21 cellular contexts compared by ENCODE assay signal in the genomic region with DNA sequence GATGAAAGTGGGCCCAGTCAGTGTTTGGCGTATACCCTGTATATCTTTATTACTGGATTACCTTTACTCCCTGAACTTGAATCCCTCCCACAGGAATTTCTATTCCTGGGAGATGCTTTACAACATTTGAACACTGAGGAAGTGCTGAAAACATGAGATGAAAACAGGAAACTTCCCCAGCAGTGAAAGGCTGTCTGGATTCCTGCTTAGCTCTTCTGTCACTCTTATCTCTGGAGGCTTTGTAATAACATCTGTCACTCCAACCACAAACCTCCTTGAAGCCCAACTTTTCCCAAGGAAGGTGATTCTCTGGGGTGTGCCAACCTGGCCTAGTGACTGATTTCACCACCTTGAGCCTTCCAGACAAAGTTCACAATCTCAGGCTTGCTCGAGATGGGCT.
"Had no signal": no experiment of that assay in that cellular context is flagged by ENCODE, and none has a peak within 500 bp of the region (broad histone marks: within the 10 kb centered on the region; RNA-seq: fewer than 3 reads in every experiment).

No MANE protein-coding gene starts in this region.

- H3K4me3 ChIP-seq: colonic mucosa, hepatocyte, left lung, lower lobe of right lung, mucosa of descending colon, sigmoid colon, skin epidermis, testis, tibial nerve had no signal

- H3K27ac Mint-ChIP-seq: natural killer cell; stimulated activated naive B cell treated with anti-CD40 and anti-IgM and Interleukin-4, amounts not matched to agents 10 μg/mL and 1 μg/mL and 100 μg/mL, for 72 hours had no signal

- H3K27me3 Mint-ChIP-seq: stimulated activated naive B cell treated with anti-CD40 and anti-IgM and Interleukin-4, amounts not matched to agents 10 μg/mL and 1 μg/mL and 100 μg/mL, for 72 hours; stimulated activated naive CD8-positive, alpha-beta T cell treated with anti-CD3 and anti-CD28 coated beads, Interleukin-15, amount 100 ng/mL, for 72 hours had no signal

- H3K4me3 Mint-ChIP-seq: natural killer cell; neural crest cell; stimulated activated naive B cell treated with anti-CD40 and anti-IgM and Interleukin-4, amounts not matched to agents 10 μg/mL and 1 μg/mL and 100 μg/mL, for 72 hours; stimulated activated naive CD8-positive, alpha-beta T cell treated with anti-CD3 and anti-CD28 coated beads, Interleukin-15, amount 100 ng/mL, for 72 hours had no signal

- ATAC-seq: left lung; lower lobe of right lung; mucosa of descending colon; natural killer cell; stimulated activated naive B cell treated with anti-CD40 and anti-IgM and Interleukin-4, amounts not matched to agents 10 μg/mL and 1 μg/mL and 100 μg/mL, for 72 hours; stimulated activated naive CD8-positive, alpha-beta T cell treated with anti-CD3 and anti-CD28 coated beads, Interleukin-15, amount 100 ng/mL, for 72 hours had no signal

- DNase-seq: colonic mucosa; dermis blood vessel endothelial cell; erythroblast; foreskin melanocyte; head of caudate nucleus; left lung; lower lobe of right lung; mesenchymal stem cell; mucosa of descending colon; natural killer cell; posterior cingulate gyrus; sigmoid colon; stimulated activated CD4-positive, alpha-beta T cell treated with anti-CD3 and anti-CD28 coated beads, Interleukin-2, amount 100 ng/mL, for 24 hours; stimulated activated CD4-positive, alpha-beta T cell treated with anti-CD3 and anti-CD28 coated beads, Interleukin-4, amount 100 ng/mL, for 4 hours; stimulated activated naive B cell treated with anti-CD40 and anti-IgM and Interleukin-4, amounts not matched to agents 10 μg/mL and 1 μg/mL and 100 μg/mL, for 72 hours; stimulated activated naive CD8-positive, alpha-beta T cell treated with anti-CD3 and anti-CD28 coated beads, Interleukin-15, amount 100 ng/mL, for 72 hours; testis had no signal

- H3K4me1 Mint-ChIP-seq: natural killer cell; stimulated activated naive B cell treated with anti-CD40 and anti-IgM and Interleukin-4, amounts not matched to agents 10 μg/mL and 1 μg/mL and 100 μg/mL, for 72 hours; stimulated activated naive CD8-positive, alpha-beta T cell treated with anti-CD3 and anti-CD28 coated beads, Interleukin-15, amount 100 ng/mL, for 72 hours had no signal

- H3K9me3 ChIP-seq: colonic mucosa, left lung, lower lobe of right lung, mucosa of descending colon, sigmoid colon, testis, tibial nerve had no signal

- H3K27me3 ChIP-seq: colonic mucosa, hepatocyte, left lung, sigmoid colon, testis, tibial nerve had no signal

- H3K4me1 ChIP-seq: colonic mucosa, left lung, lower lobe of right lung, sigmoid colon, testis, tibial nerve had no signal

- H3K36me3 Mint-ChIP-seq: natural killer cell; stimulated activated naive B cell treated with anti-CD40 and anti-IgM and Interleukin-4, amounts not matched to agents 10 μg/mL and 1 μg/mL and 100 μg/mL, for 72 hours had no signal

- H3K27ac ChIP-seq: colonic mucosa, hepatocyte, left lung, lower lobe of right lung, sigmoid colon, skin epidermis, testis, tibial nerve had no signal

- H3K36me3 ChIP-seq: colonic mucosa, left lung, lower lobe of right lung, sigmoid colon, tibial nerve had no signal
